11 cellular contexts compared by ENCODE assay signal in the genomic region with DNA sequence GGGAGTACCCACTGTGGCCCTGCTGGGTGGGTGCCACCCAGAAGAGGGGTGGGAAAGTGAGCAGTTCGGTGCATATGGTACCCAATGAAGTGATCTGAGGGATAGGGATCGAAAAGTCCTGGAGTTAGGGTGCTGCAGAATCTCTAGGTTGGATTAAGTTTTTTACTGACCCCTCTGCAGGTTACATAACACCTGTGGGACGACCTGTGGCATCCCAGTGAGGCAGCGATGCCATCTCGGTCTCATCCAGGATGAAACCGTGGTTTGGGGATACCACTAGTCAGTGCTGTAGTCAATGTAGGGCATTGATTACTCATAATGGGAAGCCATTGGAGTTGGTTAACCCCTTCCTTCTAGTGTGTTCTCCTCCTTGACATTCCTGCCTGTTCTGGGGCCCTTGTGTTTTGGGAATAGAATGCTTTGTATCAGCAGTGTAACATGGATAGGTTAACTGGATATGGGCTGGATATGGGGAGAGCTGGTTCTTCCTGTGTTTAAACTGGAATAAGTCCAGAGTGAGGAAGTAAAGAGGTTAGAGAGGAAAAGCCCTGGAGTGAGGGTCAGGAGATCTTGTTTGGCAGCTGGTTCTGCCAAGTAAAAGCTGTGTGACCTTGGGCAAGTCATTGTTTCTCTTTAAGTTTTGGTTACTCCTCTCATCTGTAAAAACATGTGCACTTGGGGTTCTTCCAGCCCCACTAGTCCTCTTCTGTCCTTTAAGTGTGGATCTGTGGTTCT. TPM values are rescaled to one million over a fixed set of nuclear protein-coding genes. Genes with fewer than 3 reads are reported as not detected.
DNase-seq lines count a peak whose midpoint lies in the region; ATAC-seq and TF ChIP-seq lines count a peak whose summit lies in the region.
"Had no signal": no experiment of that assay in that cellular context is flagged by ENCODE, and none has a peak within 500 bp of the region (broad histone marks: within the 10 kb centered on the region; RNA-seq: fewer than 3 reads in every experiment).

No MANE protein-coding gene starts in this region.

- H3K79me1 ChIP-seq in IMR-90 (ENCODE audit: low read depth in 1 of 2, low read length in 2 of 2): no peaks in the 10 kb centered on the region

- H2BK120ac ChIP-seq in IMR-90 (ENCODE audit: low read depth, low read length): peak overlapping the region; percentile 86

- H3K79me2 ChIP-seq in neural cell (replicated peaks; ENCODE audit: insufficient read depth, low read length): no peaks in the 10 kb centered on the region

- H4K20me1 ChIP-seq in IMR-90 (ENCODE audit: insufficient read depth, low read length): no peaks in the 10 kb centered on the region
- no peaks in the 10 kb centered on the region for H4K20me1 ChIP-seq in neural cell (ENCODE audit: insufficient read depth)

- peaks cover 3% of the 10 kb centered on the region for H3F3A ChIP-seq in neural cell (ENCODE audit: insufficient read depth, low read length, poor library complexity, severe bottlenecking)

- peak overlapping the region; percentile 95 for H2AK5ac ChIP-seq in IMR-90 (ENCODE audit: low read depth, low read length)

- dilution Hi-C loops in IMR-90 (cut with HindIII; ENCODE audit: low sequenced_read_pairs, unreplicated experiment): no loop called here

- no peak overlapping the region; the same call in 1 of the 2 replicates for H4K5ac ChIP-seq in IMR-90 (ENCODE audit: low read depth, low read length)

- peaks cover 0 to 9% (median 0%) of the 10 kb centered on the region in 7 donors for H3K9me3 Mint-ChIP-seq in CD4-positive, CD25-positive, alpha-beta regulatory T cell
- no peaks in the 10 kb centered on the region for H3K9me3 Mint-ChIP-seq in activated naive CD8-positive, alpha-beta T cell treated with anti-CD3 and anti-CD28 coated beads, Interleukin-2, amount 10 ng/mL, durations not matched to agents 7 days and 5 days

- TF ChIP-seq RAD21 in IMR-90 (IDR thresholded peaks at IDR 0.05; ENCODE audit: low read length) (no peak), neural cell (conservative IDR thresholded peaks at IDR 0.05) (no peak)

- H3K27me3 Mint-ChIP-seq in CD4-positive, CD25-positive, alpha-beta regulatory T cell: peaks cover 21% of the 10 kb centered on the region
- H3K27me3 Mint-ChIP-seq in activated naive CD8-positive, alpha-beta T cell treated with anti-CD3 and anti-CD28 coated beads, Interleukin-2, amount 10 ng/mL, durations not matched to agents 7 days and 5 days: peaks cover 11% of the 10 kb centered on the region

- H3K18ac ChIP-seq in IMR-90 (ENCODE audit: low read depth, low read length): peak overlapping the region; percentile 13

- H3K9me2 ChIP-seq in neural cell (ENCODE audit: insufficient read depth, low read length): no peaks in the 10 kb centered on the region

- no peaks in the 10 kb centered on the region for H3K36me3 ChIP-seq in CD4-positive, CD25-positive, alpha-beta regulatory T cell (ENCODE audit: control insufficient read depth, insufficient read depth, low read length)
- H3K36me3 ChIP-seq in IMR-90 (ENCODE audit: control insufficient read depth, insufficient read depth, low read length): no peaks in the 10 kb centered on the region
- H3K36me3 ChIP-seq in neural cell (ENCODE audit: insufficient read depth, low read length): no peaks in the 10 kb centered on the region

- H3K56ac ChIP-seq in IMR-90 (ENCODE audit: extremely low read depth, insufficient read depth, low read length): no peak overlapping the region

- DNase-seq in CD4-positive, CD25-positive, alpha-beta regulatory T cell: peak in 1 of 3 donors; percentile 14
- DNase-seq in IMR-90 (no peak), NCI-H510A treated with DMSO at 0.1 percent for 48 hours (lab: John Stamatoyannopoulos, UW) (no peak)
- no peak for DNase-seq in activated naive CD8-positive, alpha-beta T cell treated with anti-CD3 and anti-CD28 coated beads, Interleukin-2, amount 10 ng/mL, durations not matched to agents 7 days and 5 days
- DNase-seq: activated effector memory CD4-positive, alpha-beta T cell treated with Interleukin-2 at 50 U/mL for 16 hours; NCI-H2081 treated with DMSO at 0.1 percent for 48 hours had no signal

- in situ Hi-C loops in IMR-90 (cut with MboI; ENCODE audit: low sequenced_read_pairs): no loop called here

- peak overlapping the region; percentile 90; the same call in 1 of the 3 replicates for H2BK15ac ChIP-seq in IMR-90 (ENCODE audit: low read depth, low read length)

- no peak overlapping the region for H3K27ac ChIP-seq in CD4-positive, CD25-positive, alpha-beta regulatory T cell (ENCODE audit: insufficient read depth, low read length, poor library complexity, severe bottlenecking)
- H3K27ac ChIP-seq in IMR-90 (ENCODE audit: insufficient read depth, low read length) (no peak overlapping the region), neural cell (ENCODE audit: low read length) (peak overlapping the region; percentile 76)

- peaks cover 11% of the 10 kb centered on the region for H3K4me1 ChIP-seq in CD4-positive, CD25-positive, alpha-beta regulatory T cell (ENCODE audit: control insufficient read depth, insufficient read depth, low read length, poor library complexity, severe bottlenecking)
- H3K4me1 ChIP-seq in IMR-90 (ENCODE audit: control insufficient read depth, insufficient read depth, low read length): peaks cover 9% of the 10 kb centered on the region

- H4K8ac ChIP-seq in IMR-90 (ENCODE audit: low read depth in 2 of 2, low read length in 2 of 2): peak overlapping the region; percentile 90 to 91; a peak in 2 of 4 replicates

- H3K4ac ChIP-seq in IMR-90 (ENCODE audit: low read depth, low read length): peak overlapping the region; percentile 84

- TF ChIP-seq POLR2A in IMR-90 (IDR thresholded peaks at IDR 0.05; ENCODE audit: low read depth, low read length): no peak

- no peak overlapping the region; the same call in 1 of the 2 replicates for H3K23ac ChIP-seq in IMR-90 (ENCODE audit: low read depth, low read length)

- H3K4me1 Mint-ChIP-seq in CD4-positive, CD25-positive, alpha-beta regulatory T cell: peaks cover 5 to 16% (median 11%) of the 10 kb centered on the region in 4 donors
- H3K4me1 Mint-ChIP-seq in activated naive CD8-positive, alpha-beta T cell treated with anti-CD3 and anti-CD28 coated beads, Interleukin-2, amount 10 ng/mL, durations not matched to agents 7 days and 5 days: peaks cover 10% of the 10 kb centered on the region

- peak overlapping the region; percentile 81 for H4K91ac ChIP-seq in IMR-90 (ENCODE audit: insufficient read depth, low read depth, low read length)

- no peak overlapping the region for H3K4me3 ChIP-seq in CD4-positive, CD25-positive, alpha-beta regulatory T cell (ENCODE audit: low read depth, low read length)
- H3K4me3 ChIP-seq in IMR-90 (ENCODE audit: insufficient read depth, low read depth, low read length): no peak overlapping the region
- H3K4me3 ChIP-seq in neural cell (ENCODE audit: low read length): no peak overlapping the region
- H3K4me3 ChIP-seq: K562 had no signal

- peak overlapping the region; percentile 72; the same call in 1 of the 2 replicates for H2BK20ac ChIP-seq in IMR-90 (ENCODE audit: low read depth, low read length)

- no peak for TF ChIP-seq CTCF in IMR-90 (conservative IDR thresholded peaks at IDR 0.05; ENCODE audit: low read depth, low read length)
- no peak for TF ChIP-seq CTCF in neural cell (IDR thresholded peaks at IDR 0.05; ENCODE audit: poor library complexity, severe bottlenecking)

- H2AK9ac ChIP-seq in IMR-90 (replicated peaks; ENCODE audit: low read depth, low read length, poor library complexity): peak overlapping the region; percentile 55

- TF ChIP-seq EP300 in neural cell (conservative IDR thresholded peaks at IDR 0.05; ENCODE audit: poor library complexity, severe bottlenecking): no peak

- POLR2A ChIA-PET in IMR-90 (lab: Charles Lee; ENCODE audit: unreplicated experiment): no interaction called here
- POLR2A ChIA-PET in activated naive CD8-positive, alpha-beta T cell treated with anti-CD3 and anti-CD28 coated beads, Interleukin-2, amount 10 ng/mL, durations not matched to agents 7 days and 5 days (lab: Charles Lee): interaction anchor here (1.9 to 2.0 kb wide), 2 partner anchors 31 to 43 kb away, joined by 8 to 27 read pairs; partner anchors contain the start of gene ATF3

- peak overlapping the region; percentile 50 to 79 (median 78) for H3K27ac Mint-ChIP-seq in CD4-positive, CD25-positive, alpha-beta regulatory T cell
- peak overlapping the region; percentile 89 for H3K27ac Mint-ChIP-seq in activated naive CD8-positive, alpha-beta T cell treated with anti-CD3 and anti-CD28 coated beads, Interleukin-2, amount 10 ng/mL, durations not matched to agents 7 days and 5 days

- peaks cover 13% of the 10 kb centered on the region for H3K27me3 ChIP-seq in CD4-positive, CD25-positive, alpha-beta regulatory T cell (ENCODE audit: control insufficient read depth, insufficient read depth, low read length)
- H3K27me3 ChIP-seq in IMR-90 (ENCODE audit: control insufficient read depth, insufficient read depth, low read length): no peaks in the 10 kb centered on the region; the same call in 1 of the 2 replicates
- no peaks in the 10 kb centered on the region for H3K27me3 ChIP-seq in neural cell (ENCODE audit: insufficient read depth, low read depth, low read length)

- H3K4me2 ChIP-seq in IMR-90 (ENCODE audit: low read depth, low read length) (no peak overlapping the region), neural cell (ENCODE audit: low read length) (no peak overlapping the region)

- no CpG with 5 or more reads among the region's 6 CpGs for WGBS in IMR-90 (ENCODE audit: extremely low coverage in 2 of 2, insufficient read length in 1 of 2), 2 experiments

- H3K9ac ChIP-seq in IMR-90 (ENCODE audit: low read depth, low read length): no peak overlapping the region
- H3K9ac ChIP-seq in neural cell (ENCODE audit: low read length): peak overlapping the region; percentile 53

- H3K9me1 ChIP-seq in IMR-90 (ENCODE audit: insufficient read depth, low read length): peaks cover 9% of the 10 kb centered on the region

- H3K36me3 Mint-ChIP-seq in CD4-positive, CD25-positive, alpha-beta regulatory T cell: no peaks in the 10 kb centered on the region
- no peaks in the 10 kb centered on the region for H3K36me3 Mint-ChIP-seq in activated naive CD8-positive, alpha-beta T cell treated with anti-CD3 and anti-CD28 coated beads, Interleukin-2, amount 10 ng/mL, durations not matched to agents 7 days and 5 days

- intact Hi-C loops in IMR-90 (cut with micrococcal nuclease): no loop called here

- BruUV-seq in IMR-90 (replicated peaks; lab: Mats Ljungman, UMichigan): no TSS peak

- CTCF ChIA-PET in IMR-90 (lab: Yijun Ruan, JAX): no interaction called here

- ATAC-seq in CD4-positive, CD25-positive, alpha-beta regulatory T cell (ENCODE audit: low read depth in 2 of 2): no peak
- ATAC-seq in IMR-90 (ENCODE audit: low read depth) (no peak), GM21381 (IDR thresholded peaks at IDR 0.05; ENCODE audit: unreplicated experiment) (no peak), GM19467 (IDR thresholded peaks at IDR 0.05; ENCODE audit: unreplicated experiment) (no peak), GM21390 (IDR thresholded peaks at IDR 0.05; ENCODE audit: unreplicated experiment) (no peak)
- ATAC-seq in activated naive CD8-positive, alpha-beta T cell treated with anti-CD3 and anti-CD28 coated beads, Interleukin-2, amount 10 ng/mL, durations not matched to agents 7 days and 5 days (ENCODE audit: low read depth): no peak

- H3K4me3 Mint-ChIP-seq in CD4-positive, CD25-positive, alpha-beta regulatory T cell: peak overlapping the region; percentile 90 to 96 (median 93)
- H3K4me3 Mint-ChIP-seq in activated naive CD8-positive, alpha-beta T cell treated with anti-CD3 and anti-CD28 coated beads, Interleukin-2, amount 10 ng/mL, durations not matched to agents 7 days and 5 days: peak overlapping the region; percentile 89

- H2BK5ac ChIP-seq in IMR-90 (ENCODE audit: low read depth, low read length, poor library complexity, severe bottlenecking): no peak overlapping the region

- peaks cover 0 to 3% of the 10 kb centered on the region in 2 experiments for H3K9me3 ChIP-seq in CD4-positive, CD25-positive, alpha-beta regulatory T cell (ENCODE audit: control insufficient read depth in 2 of 2, low read length in 2 of 2)
- H3K9me3 ChIP-seq in IMR-90 (ENCODE audit: control insufficient read depth, insufficient read depth, low read length) (no peaks in the 10 kb centered on the region), neural cell (ENCODE audit: low read length) (no peaks in the 10 kb centered on the region)

- 0 out of 2 replicates have a peak overlapping the region, but pooled peaks have one; percentile 42 for H3K14ac ChIP-seq in IMR-90 (replicated peaks; ENCODE audit: low read depth, low read length)

- H2AFZ ChIP-seq in IMR-90 (replicated peaks; ENCODE audit: low read length, poor library complexity) (peak overlapping the region; percentile 89), neural cell (ENCODE audit: low read depth, low read length) (no peak overlapping the region)

RNA-seq across cellular contexts. Expression of gene ATF3, which starts 42.8 kb away (rescaled TPM):
- 53.7 TPM for total RNA-seq in CD4-positive, CD25-positive, alpha-beta regulatory T cell
- polyA plus RNA-seq in CD4-positive, CD25-positive, alpha-beta regulatory T cell: under 1 TPM in 2 of 4 donors, not detected in 2; 0.42 TPM
- total RNA-seq in IMR-90 (2012; rRNA removed): 9.9 and 15.0 TPM in 2 replicates
- polyA plus RNA-seq in IMR-90 (2012; rRNA removed) (12.3 and 17.9 TPM in 2 replicates), neural cell (3.4 and 7.2 TPM in 2 replicates)
- 13.7 and 26.0 TPM in 2 replicates for polyA plus RNA-seq in IMR-90 (2012; cell fraction: cytosol; rRNA removed)
- polyA plus RNA-seq in IMR-90 (2012; cell fraction: nucleus; rRNA removed; ENCODE audit: low replicate concordance): 98.0 and 356 TPM in 2 replicates
- 10 to 100 TPM; 13.1 to 13.8 TPM for total RNA-seq in activated naive CD8-positive, alpha-beta T cell treated with anti-CD3 and anti-CD28 coated beads, Interleukin-2, amount 10 ng/mL, durations not matched to agents 7 days and 5 days
- 2.2 and 3.4 TPM in 2 replicates for polyA minus RNA-seq in neural cell
